ENCODE assay signal across 17 cellular contexts in genomic region chr5:22541037-22541436, GRCh38.
DNase-seq lines count a peak whose midpoint lies in the region; TF ChIP-seq lines count a peak whose summit lies in the region.
"Had no signal": no experiment of that assay in that cellular context is flagged by ENCODE, and none has a peak within 500 bp of the region (broad histone marks: within the 10 kb centered on the region; RNA-seq: fewer than 3 reads in every experiment).

No MANE protein-coding gene starts in this region.

- TF ChIP-seq CTCF in WERI-Rb-1 (IDR thresholded peaks at IDR 0.05; ENCODE audit: low read depth, low read length): no peak
- TF ChIP-seq CTCF in colonic mucosa (IDR thresholded peaks at IDR 0.05): no peak

- H3K4me1 ChIP-seq in colonic mucosa: no peaks in the 10 kb centered on the region
- H3K4me1 ChIP-seq: body of pancreas, left ventricle myocardium inferior, prostate gland, vagina had no signal

- H3K4me3 ChIP-seq in WERI-Rb-1 (ENCODE audit: low read depth, low read length): no peak overlapping the region
- no peak overlapping the region for H3K4me3 ChIP-seq in colonic mucosa
- H3K4me3 ChIP-seq: body of pancreas, left ventricle myocardium inferior, MG63, prostate gland, vagina had no signal

- in situ Hi-C loops in G401 (cut with HindIII; ENCODE audit: low sequenced_read_pairs): no loop called here

- H3K36me3 ChIP-seq in WERI-Rb-1 (no peaks in the 10 kb centered on the region), colonic mucosa (no peaks in the 10 kb centered on the region)
- H3K36me3 ChIP-seq: left ventricle myocardium inferior, MG63, prostate gland, vagina had no signal

- H3K27me3 ChIP-seq in WERI-Rb-1 (ENCODE audit: insufficient read depth, low read depth, severe bottlenecking): no peaks in the 10 kb centered on the region
- no peaks in the 10 kb centered on the region for H3K27me3 ChIP-seq in colonic mucosa
- H3K27me3 ChIP-seq: body of pancreas, MG63, vagina had no signal

- peak; percentile 88 for DNase-seq in DMS 273 treated with DMSO at 0.1 percent for 48 hours (lab: John Stamatoyannopoulos, UW)
- peak; percentile 99 for DNase-seq in NCI-H1417 treated with DMSO at 0.1 percent for 48 hours (lab: John Stamatoyannopoulos, UW)
- DNase-seq in NCI-H446 (lab: John Stamatoyannopoulos, UW): peak; percentile 91 to 97
- DNase-seq in WERI-Rb-1: peak; percentile 53
- DNase-seq in central memory CD4-positive, alpha-beta T cell: no peak
- DNase-seq in colonic mucosa: no peak
- no peak for DNase-seq in G401 (ENCODE audit: low spot score)
- no peak for DNase-seq in amniotic stem cell (lab: John Stamatoyannopoulos, UW)
- DNase-seq: activated naive CD4-positive, alpha-beta T cell treated with Interleukin-2 at 50 U/mL for 16 hours; body of pancreas; DND-41; effector memory CD4-positive, alpha-beta T cell; left ventricle myocardium inferior; MG63; stimulated activated naive CD8-positive, alpha-beta T cell treated with anti-CD3 and anti-CD28 coated beads, Interleukin-15, amount 100 ng/mL, for 72 hours had no signal

- no peak overlapping the region for H3K27ac ChIP-seq in WERI-Rb-1
- no peak overlapping the region for H3K27ac ChIP-seq in colonic mucosa
- H3K27ac ChIP-seq: body of pancreas, left ventricle myocardium inferior, prostate gland, vagina had no signal

- no peak overlapping the region for H3K9ac ChIP-seq in colonic mucosa (ENCODE audit: low read depth in 2 of 2, low read length in 2 of 2)

- no peaks in the 10 kb centered on the region for H3K9me3 ChIP-seq in WERI-Rb-1 (ENCODE audit: severe bottlenecking)
- H3K9me3 ChIP-seq in colonic mucosa: no peaks in the 10 kb centered on the region
- H3K9me3 ChIP-seq: body of pancreas, MG63, prostate gland, vagina had no signal

- intact Hi-C loops in colonic mucosa (cut with DNase I): no loop called here

Comparison
In these comparisons a context has a peak if more than half of its experiments do, and no peak if none do; other contexts are left out.
1. DNase-seq: peak in DMS 273 treated with DMSO at 0.1 percent for 48 hours (single experiment), NCI-H1417 treated with DMSO at 0.1 percent for 48 hours (single experiment), NCI-H446 (2 of 2) and WERI-Rb-1 (single experiment); none in central memory CD4-positive, alpha-beta T cell (single experiment), colonic mucosa (single experiment), G401 (single experiment) and amniotic stem cell (single experiment).